ENCODE assay signal across 9 cellular contexts in genomic region chr11:74634537-74634936, GRCh38. TPM values are rescaled to one million over a fixed set of nuclear protein-coding genes. Genes with fewer than 3 reads are reported as not detected.
DNase-seq lines count a peak whose midpoint lies in the region.
"Had no signal": no experiment of that assay in that cellular context is flagged by ENCODE, and none has a peak within 500 bp of the region (broad histone marks: within the 10 kb centered on the region; RNA-seq: fewer than 3 reads in every experiment).

No MANE protein-coding gene starts in this region.

- POLR2A ChIA-PET in activated CD4-positive, alpha-beta memory T cell treated with anti-CD3 and anti-CD28 coated beads for 36 hours (lab: Charles Lee) = no interaction called here

- no peak overlapping the region for H4K5ac ChIP-seq in mesendoderm (ENCODE audit: low read length)

- H2BK120ac ChIP-seq in mesendoderm (ENCODE audit: low read depth, low read length) = no peak overlapping the region

- in situ Hi-C loops in Caki2 (cut with HindIII; ENCODE audit: low pct_unique_long_range_greater_than_20kb, low sequenced_read_pairs) = no loop called here

- no peaks in the 10 kb centered on the region for H3K4me1 ChIP-seq in mesendoderm (ENCODE audit: control insufficient read depth, low read depth, low read length)

- H3K27ac ChIP-seq in mesendoderm (ENCODE audit: low read depth, low read length) = no peak overlapping the region

- intact Hi-C loops in activated CD4-positive, alpha-beta memory T cell treated with anti-CD3 and anti-CD28 coated beads for 36 hours (cut with micrococcal nuclease) = no loop called here

- no peaks in the 10 kb centered on the region for H3K27me3 ChIP-seq in mesendoderm (ENCODE audit: insufficient read depth, low read length, poor library complexity)

- H2BK15ac ChIP-seq in mesendoderm (replicated peaks; ENCODE audit: low read depth) = no peak overlapping the region

- H3K79me1 ChIP-seq in mesendoderm (ENCODE audit: low read length) = no peaks in the 10 kb centered on the region

- H3K56ac ChIP-seq in mesendoderm (ENCODE audit: low read length) = no peak overlapping the region

- H3K4me1 Mint-ChIP-seq in activated CD4-positive, alpha-beta memory T cell treated with anti-CD3 and anti-CD28 coated beads for 36 hours (ENCODE audit: low read depth) = peaks cover 13% of the 10 kb centered on the region

- DNase-seq in Caki2 (ENCODE audit: low read depth) (peak; percentile 40), M059J (ENCODE audit: low read depth) (peak; percentile 73), cerebellar cortex (ENCODE audit: low spot score) (peak; percentile 60), mesendoderm (peak; percentile 42), NCI-H510A treated with DMSO at 0.1 percent for 48 hours (lab: John Stamatoyannopoulos, UW) (no peak), AML-193 (lab: John Stamatoyannopoulos, UW) (no peak)
- DNase-seq in activated CD4-positive, alpha-beta memory T cell treated with anti-CD3 and anti-CD28 coated beads for 36 hours = no peak
- DNase-seq in effector CD8-positive, alpha-beta T cell (lab: John Stamatoyannopoulos, UW) = no peak
- DNase-seq: right cardiac atrium had no signal

- no peak overlapping the region for H3K4me3 ChIP-seq in mesendoderm (ENCODE audit: low read length)

- no peak overlapping the region for H2AK5ac ChIP-seq in mesendoderm (ENCODE audit: low read length)

- no CpG with 5 or more reads among the region's 4 CpGs for WGBS in mesendoderm (ENCODE audit: extremely low coverage, insufficient coverage, low lambda C conversion rate)

- H3K18ac ChIP-seq in mesendoderm (ENCODE audit: low read length) = no peak overlapping the region

- H3K23ac ChIP-seq in mesendoderm (ENCODE audit: low read length) = no peak overlapping the region

- no peak overlapping the region for H3K4me2 ChIP-seq in mesendoderm (ENCODE audit: low read length)

- no peaks in the 10 kb centered on the region for H3K79me2 ChIP-seq in mesendoderm (ENCODE audit: control insufficient read depth, insufficient read depth, low read length)

- H3K4me3 Mint-ChIP-seq in activated CD4-positive, alpha-beta memory T cell treated with anti-CD3 and anti-CD28 coated beads for 36 hours = no peak overlapping the region

- H2BK5ac ChIP-seq in mesendoderm (ENCODE audit: low read length) = no peak overlapping the region

- no peak overlapping the region for H3K9ac ChIP-seq in mesendoderm (ENCODE audit: low read length)

- H3K36me3 Mint-ChIP-seq in activated CD4-positive, alpha-beta memory T cell treated with anti-CD3 and anti-CD28 coated beads for 36 hours = peaks cover 71% of the 10 kb centered on the region

- H3K36me3 ChIP-seq in mesendoderm (ENCODE audit: control insufficient read depth, insufficient read depth, low read length) = peaks cover 5% of the 10 kb centered on the region

- CTCF ChIA-PET in activated CD4-positive, alpha-beta memory T cell treated with anti-CD3 and anti-CD28 coated beads for 36 hours (lab: Charles Lee) = interaction anchor here (1.1 kb wide), 1 partner anchor 70 kb away, joined by 3 read pairs; no protein-coding TSS in a partner anchor

- H4K8ac ChIP-seq in mesendoderm (ENCODE audit: low read depth, low read length) = no peak overlapping the region

- no peak overlapping the region for H3K4ac ChIP-seq in mesendoderm (ENCODE audit: low read depth, low read length)

- H3K9me3 Mint-ChIP-seq in activated CD4-positive, alpha-beta memory T cell treated with anti-CD3 and anti-CD28 coated beads for 36 hours = no peaks in the 10 kb centered on the region

- no peaks in the 10 kb centered on the region for H3K27me3 Mint-ChIP-seq in activated CD4-positive, alpha-beta memory T cell treated with anti-CD3 and anti-CD28 coated beads for 36 hours

- no peak overlapping the region for H3K27ac Mint-ChIP-seq in activated CD4-positive, alpha-beta memory T cell treated with anti-CD3 and anti-CD28 coated beads for 36 hours

RNA-seq across cellular contexts. Expression of gene POLD3, which starts 42.2 kb away (rescaled TPM):
- 14.9 and 32.2 TPM in 2 replicates for total RNA-seq in Caki2 (2014; rRNA removed; shearing (Covaris generic); ENCODE audit: low replicate concordance)
- 26.9 and 37.4 TPM in 2 replicates for total RNA-seq in M059J (2014; rRNA removed; shearing (Covaris generic))
- polyA plus RNA-seq in mesendoderm (2013, experiment 1 of 2) = 25.4 TPM
- polyA plus RNA-seq in mesendoderm (2013, experiment 2 of 2) = 24.6 TPM
- total RNA-seq in activated CD4-positive, alpha-beta memory T cell treated with anti-CD3 and anti-CD28 coated beads for 36 hours = 10 to 100 TPM; 60.8 to 61.4 TPM

Comparison
In these comparisons a context has a peak if more than half of its experiments do, and no peak if none do; other contexts are left out.
1. DNase-seq: peak in Caki2 (single experiment), M059J (single experiment), cerebellar cortex (single experiment) and mesendoderm (single experiment); none in NCI-H510A treated with DMSO at 0.1 percent for 48 hours (single experiment), AML-193 (0 of 2), activated CD4-positive, alpha-beta memory T cell treated with anti-CD3 and anti-CD28 coated beads for 36 hours (single experiment) and effector CD8-positive, alpha-beta T cell (single experiment).